In the genomic region with DNA sequence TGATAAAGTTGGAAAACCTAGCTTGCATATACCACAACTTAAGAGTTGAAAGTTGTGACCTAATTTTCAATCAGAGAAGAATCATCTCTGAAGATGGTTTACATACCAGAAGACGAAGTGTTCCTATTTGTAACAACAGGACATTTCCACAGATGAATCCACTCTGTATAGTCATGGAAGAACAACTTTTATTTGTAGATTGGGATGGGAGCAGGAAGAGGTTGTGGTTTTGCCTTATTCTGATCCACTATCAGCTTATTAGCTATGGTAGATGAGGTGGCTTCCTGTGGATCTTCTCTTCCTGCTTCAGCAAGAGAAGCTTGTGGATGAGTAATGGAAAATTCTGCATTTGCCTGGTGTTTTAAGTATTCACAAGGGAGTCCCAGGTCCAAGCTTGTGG, we compare ENCODE assay signal across 20 cellular contexts. TPM values are rescaled to one million over a fixed set of nuclear protein-coding genes. Genes with fewer than 3 reads are reported as not detected.
A peak's percentile ranks its signal among the peaks of the same experiment; 100 is the strongest.
DNase-seq lines count a peak whose midpoint lies in the region; ATAC-seq, FAIRE-seq and TF ChIP-seq lines count a peak whose summit lies in the region.
"Had no signal": no experiment of that assay in that cellular context is flagged by ENCODE, and none has a peak within 500 bp of the region (broad histone marks: within the 10 kb centered on the region; RNA-seq: fewer than 3 reads in every experiment).

No MANE protein-coding gene starts in this region.

- DNase-seq in BJ (ENCODE audit: low read depth) = peak; percentile 57
- DNase-seq in M059J (ENCODE audit: low read depth) = peak; percentile 86
- DNase-seq in bronchial epithelial cell (ENCODE audit: low read depth) = peak; percentile 54
- DNase-seq in mesenchymal stem cell = peak; percentile 78
- DNase-seq in endodermal cell = no peak
- DNase-seq in NCI-H2227 treated with DMSO at 0.1 percent for 48 hours (lab: John Stamatoyannopoulos, UW) = no peak
- DNase-seq: activated CD4-positive, alpha-beta memory T cell treated with anti-CD3 and anti-CD28 coated beads, Interleukin-2, amount 10 ng/mL, durations not matched to agents 7 days and 5 days; activated effector memory CD4-positive, alpha-beta T cell treated with Interleukin-2 at 50 U/mL for 16 hours; CD4-positive, alpha-beta T cell; effector memory CD8-positive, alpha-beta T cell; NCI-H1105 treated with DMSO at 0.1 percent for 48 hours; retina; T-helper 17 cell had no signal

- H2AFZ ChIP-seq in mesenchymal stem cell (ENCODE audit: low read depth, low read length) = no peak overlapping the region

- no peak for TF ChIP-seq CTCF in BJ (IDR thresholded peaks at IDR 0.05; ENCODE audit: insufficient read depth, low read depth, low read length)
- TF ChIP-seq CTCF in bronchial epithelial cell (IDR thresholded peaks at IDR 0.05; ENCODE audit: insufficient read depth, low read length, severe bottlenecking) = no peak
- no peak for TF ChIP-seq CTCF in endodermal cell (conservative IDR thresholded peaks at IDR 0.05)

- no peaks in the 10 kb centered on the region for H3K79me1 ChIP-seq in mesenchymal stem cell (replicated peaks; ENCODE audit: low read length, poor library complexity, severe bottlenecking)

- H3K9ac ChIP-seq in mesenchymal stem cell (ENCODE audit: low read length) = peak overlapping the region; percentile 62
- no peak overlapping the region for H3K9ac ChIP-seq in endodermal cell (ENCODE audit: extremely low read depth, low read length, poor library complexity, severe bottlenecking)

- no CpG with 5 or more reads among the region's 1 CpG for WGBS in mesenchymal stem cell
- 100% methylated on average over 1 of the region's 1 CpG; no CpG with 5 or more reads in 1 of the 2 experiments for WGBS in endodermal cell (ENCODE audit: insufficient coverage in 1 of 2, insufficient read length in 1 of 2), 2 experiments

- H3K9me3 ChIP-seq in mesenchymal stem cell (ENCODE audit: control insufficient read depth, low read length) = no peaks in the 10 kb centered on the region
- H3K9me3 ChIP-seq in endodermal cell (ENCODE audit: control insufficient read depth, low read length) = no peaks in the 10 kb centered on the region

- H3K4me1 Mint-ChIP-seq in endodermal cell = peaks cover 12% of the 10 kb centered on the region
- H3K4me1 Mint-ChIP-seq: T-helper 17 cell had no signal

- peaks cover 5% of the 10 kb centered on the region for H3K27me3 Mint-ChIP-seq in endodermal cell (ENCODE audit: insufficient read depth)
- H3K27me3 Mint-ChIP-seq: CD4-positive, alpha-beta T cell had no signal

- no peaks in the 10 kb centered on the region for H3K9me3 Mint-ChIP-seq in endodermal cell
- H3K9me3 Mint-ChIP-seq: activated CD4-positive, alpha-beta memory T cell treated with anti-CD3 and anti-CD28 coated beads, Interleukin-2, amount 10 ng/mL, durations not matched to agents 7 days and 5 days; CD4-positive, alpha-beta T cell; effector memory CD8-positive, alpha-beta T cell; type B pancreatic cell had no signal

- H3K36me3 ChIP-seq in BJ (ENCODE audit: control insufficient read depth, insufficient read depth, low read length) (no peaks in the 10 kb centered on the region), bronchial epithelial cell (ENCODE audit: control insufficient read depth, insufficient read depth, low read length) (no peaks in the 10 kb centered on the region), mesenchymal stem cell (ENCODE audit: control insufficient read depth in 1 of 2, insufficient read depth in 2 of 2, low read depth in 1 of 2, low read length in 2 of 2) (no peaks in the 10 kb centered on the region), endodermal cell (ENCODE audit: control insufficient read depth, insufficient read depth, low read length) (no peaks in the 10 kb centered on the region)

- no peak overlapping the region for H3K27ac Mint-ChIP-seq in endodermal cell
- H3K27ac Mint-ChIP-seq: activated CD4-positive, alpha-beta memory T cell treated with anti-CD3 and anti-CD28 coated beads, Interleukin-2, amount 10 ng/mL, durations not matched to agents 7 days and 5 days; CD4-positive, alpha-beta T cell; effector memory CD8-positive, alpha-beta T cell; T-helper 17 cell; type B pancreatic cell had no signal

- no peak overlapping the region for H2BK15ac ChIP-seq in mesenchymal stem cell (ENCODE audit: low read depth, poor library complexity, severe bottlenecking)

- no peak overlapping the region for H2BK12ac ChIP-seq in mesenchymal stem cell (ENCODE audit: low read length in 2 of 2)

- H3K4ac ChIP-seq in mesenchymal stem cell (ENCODE audit: low read depth in 1 of 2, low read length in 2 of 2) = no peak overlapping the region

- no peak overlapping the region for H3K4me2 ChIP-seq in mesenchymal stem cell (ENCODE audit: low read length, poor library complexity, severe bottlenecking)

- H3K4me1 ChIP-seq in mesenchymal stem cell (ENCODE audit: control insufficient read depth, insufficient read depth, low read depth, low read length) = no peaks in the 10 kb centered on the region
- H3K4me1 ChIP-seq in endodermal cell (ENCODE audit: control insufficient read depth, insufficient read depth, low read length) = no peaks in the 10 kb centered on the region

- H2AK5ac ChIP-seq in mesenchymal stem cell (ENCODE audit: low read length, severe bottlenecking) = no peak overlapping the region

- no peaks in the 10 kb centered on the region for H3K27me3 ChIP-seq in BJ (ENCODE audit: control insufficient read depth, insufficient read depth, low read length)
- H3K27me3 ChIP-seq in bronchial epithelial cell (ENCODE audit: control insufficient read depth, insufficient read depth, low read length) = no peaks in the 10 kb centered on the region
- H3K27me3 ChIP-seq in mesenchymal stem cell (ENCODE audit: control insufficient read depth in 1 of 2, insufficient read depth in 1 of 2, low read length in 2 of 2) = peaks cover 0 to 8% of the 10 kb centered on the region in 2 experiments
- H3K27me3 ChIP-seq in endodermal cell (ENCODE audit: control insufficient read depth, insufficient read depth, low read length, poor library complexity, severe bottlenecking) = no peaks in the 10 kb centered on the region

- H3K23ac ChIP-seq in mesenchymal stem cell (ENCODE audit: low read length in 2 of 2) = no peak overlapping the region

- H4K91ac ChIP-seq in mesenchymal stem cell (ENCODE audit: low read length) = no peak overlapping the region

- H4K8ac ChIP-seq in mesenchymal stem cell (ENCODE audit: low read length) = no peak overlapping the region

- H2BK120ac ChIP-seq in mesenchymal stem cell (ENCODE audit: low read depth, low read length) = no peak overlapping the region

- CTCF ChIA-PET in BJ (lab: Yijun Ruan, JAX) = no interaction called here

- H3K27ac ChIP-seq in mesenchymal stem cell (ENCODE audit: low read length, poor library complexity, severe bottlenecking) (no peak overlapping the region), endodermal cell (ENCODE audit: low read depth, low read length) (no peak overlapping the region)

- H3K4me3 ChIP-seq in BJ (ENCODE audit: low read depth, low read length) (no peak overlapping the region), bronchial epithelial cell (ENCODE audit: low read depth, low read length) (no peak overlapping the region), mesenchymal stem cell (ENCODE audit: insufficient read depth in 1 of 2, low read depth in 1 of 2, low read length in 2 of 2) (no peak overlapping the region), endodermal cell (ENCODE audit: low read length) (no peak overlapping the region)

- no peak overlapping the region for H3K4me3 Mint-ChIP-seq in endodermal cell
- H3K4me3 Mint-ChIP-seq: activated CD4-positive, alpha-beta memory T cell treated with anti-CD3 and anti-CD28 coated beads, Interleukin-2, amount 10 ng/mL, durations not matched to agents 7 days and 5 days; CD4-positive, alpha-beta T cell; effector memory CD8-positive, alpha-beta T cell; T-helper 17 cell; type B pancreatic cell had no signal

- H3K36me3 Mint-ChIP-seq in endodermal cell (ENCODE audit: low read depth) = no peaks in the 10 kb centered on the region
- H3K36me3 Mint-ChIP-seq: type B pancreatic cell had no signal

- POLR2A ChIA-PET in BJ (lab: Charles Lee) = interaction anchor here (0.6 kb wide), 1 partner anchor 749 kb away, joined by 7 read pairs; no protein-coding TSS in a partner anchor

- ATAC-seq in HG03469 (IDR thresholded peaks at IDR 0.05; ENCODE audit: unreplicated experiment) = no peak
- ATAC-seq in GM18498 (IDR thresholded peaks at IDR 0.05; ENCODE audit: unreplicated experiment) = no peak
- ATAC-seq: effector memory CD8-positive, alpha-beta T cell; Panc1; T-helper 17 cell had no signal

- no peak for FAIRE-seq in bronchial epithelial cell (lab: Jason Lieb, UNC)

- H3K18ac ChIP-seq in mesenchymal stem cell (ENCODE audit: low read depth in 1 of 2, low read length in 2 of 2) = no peak overlapping the region

- no peak overlapping the region for H3K14ac ChIP-seq in mesenchymal stem cell (ENCODE audit: low read length in 2 of 2)

- H2BK5ac ChIP-seq in mesenchymal stem cell (ENCODE audit: low read depth, low read length, poor library complexity, severe bottlenecking) = no peak overlapping the region

RNA-seq across cellular contexts. Expression of gene SUPT20HL1, which starts 18.6 kb away (rescaled TPM):
- not detected in 2 replicates for polyA plus RNA-seq in BJ (2011; rRNA removed)
- not detected in 2 replicates for polyA minus RNA-seq in BJ (2011; rRNA and poly(A)+ RNA removed)
- not detected in 2 replicates for total RNA-seq in M059J (2014; rRNA removed; shearing (Covaris generic))
- under 0.01 TPM in 1 of 2 replicates, not detected in the other for total RNA-seq in bronchial epithelial cell
- polyA plus RNA-seq in mesenchymal stem cell (2013, experiment 1 of 2) = not detected
- polyA plus RNA-seq in mesenchymal stem cell (2013, experiment 2 of 2) = not detected
- total RNA-seq in endodermal cell = under 1 TPM in 1 of 2 donors, not detected in 1; 0.09 TPM
- polyA plus RNA-seq in endodermal cell (2013, experiment 1 of 2) = not detected
- not detected for polyA plus RNA-seq in endodermal cell (2013, experiment 2 of 2)
- total RNA-seq: activated CD4-positive, alpha-beta memory T cell treated with anti-CD3 and anti-CD28 coated beads, Interleukin-2, amount 10 ng/mL, durations not matched to agents 7 days and 5 days; CD4-positive, alpha-beta T cell; G401; myocyte; NCI-H460; T-helper 17 cell had no signal

RNA-seq across cellular contexts. Expression of gene SUPT20HL2, which starts 27.9 kb away (rescaled TPM):
- polyA plus RNA-seq in BJ (2011; rRNA removed) = not detected in 2 replicates
- polyA minus RNA-seq in BJ (2011; rRNA and poly(A)+ RNA removed) = not detected in 2 replicates
- 0.17 TPM in 1 of 2 replicates, not detected in the other for total RNA-seq in M059J (2014; rRNA removed; shearing (Covaris generic))
- not detected in 2 replicates for total RNA-seq in bronchial epithelial cell
- not detected for polyA plus RNA-seq in mesenchymal stem cell (2013, experiment 1 of 2)
- not detected for polyA plus RNA-seq in mesenchymal stem cell (2013, experiment 2 of 2)
- total RNA-seq in endodermal cell = not detected
- not detected for polyA plus RNA-seq in endodermal cell (2013, experiment 1 of 2)
- polyA plus RNA-seq in endodermal cell (2013, experiment 2 of 2) = not detected
- total RNA-seq: activated CD4-positive, alpha-beta memory T cell treated with anti-CD3 and anti-CD28 coated beads, Interleukin-2, amount 10 ng/mL, durations not matched to agents 7 days and 5 days; CD4-positive, alpha-beta T cell; G401; myocyte; NCI-H460; T-helper 17 cell had no signal

Comparison
In these comparisons a context has a peak if more than half of its experiments do, and no peak if none do; other contexts are left out.
1. DNase-seq: peak in BJ (single experiment), M059J (single experiment), bronchial epithelial cell (single experiment) and mesenchymal stem cell (single experiment); none in endodermal cell (single experiment) and NCI-H2227 treated with DMSO at 0.1 percent for 48 hours (single experiment).